19 cellular contexts compared by ENCODE assay signal in genomic region chr12:32860182-32860581, GRCh38. TPM values are rescaled to one million over a fixed set of nuclear protein-coding genes. Genes with fewer than 3 reads are reported as not detected.
"Had no signal": no experiment of that assay in that cellular context is flagged by ENCODE, and none has a peak within 500 bp of the region (broad histone marks: within the 10 kb centered on the region; RNA-seq: fewer than 3 reads in every experiment).

No MANE protein-coding gene starts in this region.

- H3K36me3 ChIP-seq: adrenal gland, neutrophil, transverse colon, WERI-Rb-1 had no signal

- H3K36me3 Mint-ChIP-seq: activated naive CD4-positive, alpha-beta T cell treated with anti-CD3 and anti-CD28 coated beads, Interleukin-2, amount 50 U/mL, for 24 hours had no signal

- H3K9me3 ChIP-seq: adrenal gland, mucosa of descending colon, neutrophil, transverse colon had no signal

- H3K27me3 Mint-ChIP-seq: activated CD4-positive, alpha-beta memory T cell treated with anti-CD3 and anti-CD28 coated beads, Interleukin-2, amount 10 ng/mL, durations not matched to agents 7 days and 5 days had no signal

- DNase-seq: activated CD4-positive, alpha-beta memory T cell treated with anti-CD3 and anti-CD28 coated beads, Interleukin-2, amount 10 ng/mL, durations not matched to agents 7 days and 5 days; activated CD4-positive, alpha-beta T cell treated with anti-CD3 and anti-CD28 coated beads for 4 hours; activated effector memory CD4-positive, alpha-beta T cell treated with anti-CD3 and anti-CD28 coated beads, Interleukin-2, amount 50 U/mL, for 16 hours; activated T-cell treated with anti-CD3 and anti-CD28 coated beads, Interleukin-2, amount 50 U/mL, for 48 hours; adrenal gland; cerebellar nuclear complex; effector CD8-positive, alpha-beta T cell; left cardiac atrium; mucosa of descending colon; naive thymus-derived CD8-positive, alpha-beta T cell; stimulated activated CD4-positive, alpha-beta T cell treated with anti-CD3 and anti-CD28 coated beads, Interleukin-4, amount 100 ng/mL, for 1 hour; stimulated activated naive CD4-positive, alpha-beta T cell treated with Interleukin-2 at 50 U/mL for 16 hours; substantia nigra; transverse colon; WERI-Rb-1 had no signal

- H3K27ac ChIP-seq: adrenal gland, neutrophil, transverse colon, WERI-Rb-1 had no signal

- H3K27me3 ChIP-seq: adrenal gland, neutrophil, transverse colon had no signal

- H3K9me3 Mint-ChIP-seq: activated CD4-positive, alpha-beta memory T cell treated with anti-CD3 and anti-CD28 coated beads, Interleukin-2, amount 10 ng/mL, durations not matched to agents 7 days and 5 days; activated naive CD4-positive, alpha-beta T cell treated with anti-CD3 and anti-CD28 coated beads, Interleukin-2, amount 50 U/mL, for 24 hours had no signal

- H3K4me3 Mint-ChIP-seq: activated CD4-positive, alpha-beta memory T cell treated with anti-CD3 and anti-CD28 coated beads, Interleukin-2, amount 10 ng/mL, durations not matched to agents 7 days and 5 days; activated naive CD4-positive, alpha-beta T cell treated with anti-CD3 and anti-CD28 coated beads, Interleukin-2, amount 50 U/mL, for 24 hours; naive thymus-derived CD8-positive, alpha-beta T cell had no signal

- ATAC-seq: mucosa of descending colon; naive thymus-derived CD8-positive, alpha-beta T cell; SK-N-SH treated with all-trans-retinoic acid at 6 μM for 48 hours had no signal

- H3K4me1 ChIP-seq: adrenal gland, transverse colon had no signal

- H3K27ac Mint-ChIP-seq: activated CD4-positive, alpha-beta memory T cell treated with anti-CD3 and anti-CD28 coated beads, Interleukin-2, amount 10 ng/mL, durations not matched to agents 7 days and 5 days; activated naive CD4-positive, alpha-beta T cell treated with anti-CD3 and anti-CD28 coated beads, Interleukin-2, amount 50 U/mL, for 24 hours; naive thymus-derived CD8-positive, alpha-beta T cell had no signal

- H3K4me1 Mint-ChIP-seq: activated CD4-positive, alpha-beta memory T cell treated with anti-CD3 and anti-CD28 coated beads, Interleukin-2, amount 10 ng/mL, durations not matched to agents 7 days and 5 days; activated naive CD4-positive, alpha-beta T cell treated with anti-CD3 and anti-CD28 coated beads, Interleukin-2, amount 50 U/mL, for 24 hours; naive thymus-derived CD8-positive, alpha-beta T cell had no signal

- H3K4me3 ChIP-seq: adrenal gland, mucosa of descending colon, transverse colon had no signal

RNA-seq across cellular contexts. Expression of gene PKP2, which starts 36.4 kb away (rescaled TPM):
- total RNA-seq: activated CD4-positive, alpha-beta memory T cell treated with anti-CD3 and anti-CD28 coated beads, Interleukin-2, amount 10 ng/mL, durations not matched to agents 7 days and 5 days; naive thymus-derived CD8-positive, alpha-beta T cell; T-helper 1 cell treated with Interleukin-12 subunit alpha and Interleukin-12 subunit beta and Interleukin-4 antibody, amounts not matched to agents 30 ng/mL and 1 ng/mL, for 36 hours had no signal
- polyA plus RNA-seq: naive thymus-derived CD8-positive, alpha-beta T cell had no signal
